8 cellular contexts compared by ENCODE assay signal in the genomic region with DNA sequence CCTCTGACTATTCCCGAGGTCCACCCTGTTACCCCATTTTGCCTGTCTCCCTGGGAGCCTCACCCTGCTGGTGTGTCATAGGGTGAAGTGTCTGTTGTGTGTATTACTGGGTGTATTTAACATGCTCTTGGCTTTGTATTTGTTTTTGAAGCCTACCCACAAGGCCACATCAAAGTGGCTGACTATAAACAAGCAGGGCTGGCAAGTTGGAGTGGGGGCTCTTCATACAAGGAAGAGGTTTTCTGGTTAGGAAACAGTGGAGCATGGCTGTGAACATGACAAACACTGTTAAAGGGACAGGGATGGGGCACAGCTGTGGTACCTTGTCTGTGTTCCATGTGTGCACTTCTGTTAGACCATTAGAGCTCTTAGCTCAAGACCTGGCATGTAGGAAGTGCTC. TPM values are rescaled to one million over a fixed set of nuclear protein-coding genes. Genes with fewer than 3 reads are reported as not detected.
A peak's percentile ranks its signal among the peaks of the same experiment; 100 is the strongest.
DNase-seq lines count a peak whose midpoint lies in the region; ATAC-seq and TF ChIP-seq lines count a peak whose summit lies in the region.

No MANE protein-coding gene starts in this region.

- POLR2A ChIA-PET in RWPE1 (lab: Yijun Ruan, JAX; ENCODE audit: low non-redundant PET): no interaction called here

- H3K27me3 Mint-ChIP-seq in neural crest cell (ENCODE audit: low read depth): no peaks in the 10 kb centered on the region

- peak overlapping the region; percentile 47 for H3K27ac Mint-ChIP-seq in neural crest cell (ENCODE audit: unreplicated experiment)

- no peak overlapping the region for H3K4me3 Mint-ChIP-seq in neural crest cell

- no peaks in the 10 kb centered on the region for H3K9me3 Mint-ChIP-seq in neural crest cell

- TF ChIP-seq CTCF in neural crest cell (conservative IDR thresholded peaks at IDR 0.05): no peak
- no peak for TF ChIP-seq CTCF in RWPE1 (conservative IDR thresholded peaks at IDR 0.05; ENCODE audit: low read depth)

- no peak overlapping the region for H3K27ac ChIP-seq in RWPE1

- DNase-seq in MV-4-11 (lab: John Stamatoyannopoulos, UW): peak; percentile 15
- peak; percentile 54 for DNase-seq in activated naive CD4-positive, alpha-beta T cell treated with Interleukin-2 at 50 U/mL for 16 hours
- DNase-seq in neural crest cell (ENCODE audit: low read depth, low spot score): no peak
- DNase-seq in SHP77 treated with DMSO at 0.1 percent for 48 hours (lab: John Stamatoyannopoulos, UW): no peak
- DNase-seq in medulla oblongata (ENCODE audit: extremely low spot score): no peak
- no peak for DNase-seq in dermis blood vessel endothelial cell
- no peak for DNase-seq in RWPE1 (ENCODE audit: low spot score)

- peak; percentile 37 for ATAC-seq in GM19438 (IDR thresholded peaks at IDR 0.05; ENCODE audit: low read depth, unreplicated experiment)

- CTCF ChIA-PET in RWPE1 (lab: Yijun Ruan, JAX): no interaction called here

- H3K36me3 Mint-ChIP-seq in neural crest cell (ENCODE audit: low read depth): peaks cover 4% of the 10 kb centered on the region

- no peaks in the 10 kb centered on the region for H3K4me1 Mint-ChIP-seq in neural crest cell

RNA-seq across cellular contexts. Expression of a gene that starts 26.3 kb away (rescaled TPM):
- total RNA-seq in neural crest cell: 8.6 and 9.3 TPM in 2 replicates
- 37.8 and 44.6 TPM in 2 replicates for total RNA-seq in dermis blood vessel endothelial cell

Comparison
In these comparisons a context has a peak if more than half of its experiments do, and no peak if none do; other contexts are left out.
1. DNase-seq: peak in MV-4-11 (single experiment) and activated naive CD4-positive, alpha-beta T cell treated with Interleukin-2 at 50 U/mL for 16 hours (single experiment); none in neural crest cell (single experiment), SHP77 treated with DMSO at 0.1 percent for 48 hours (single experiment), medulla oblongata (single experiment), dermis blood vessel endothelial cell (single experiment) and RWPE1 (single experiment).